13 cellular contexts compared by ENCODE assay signal in the genomic region with DNA sequence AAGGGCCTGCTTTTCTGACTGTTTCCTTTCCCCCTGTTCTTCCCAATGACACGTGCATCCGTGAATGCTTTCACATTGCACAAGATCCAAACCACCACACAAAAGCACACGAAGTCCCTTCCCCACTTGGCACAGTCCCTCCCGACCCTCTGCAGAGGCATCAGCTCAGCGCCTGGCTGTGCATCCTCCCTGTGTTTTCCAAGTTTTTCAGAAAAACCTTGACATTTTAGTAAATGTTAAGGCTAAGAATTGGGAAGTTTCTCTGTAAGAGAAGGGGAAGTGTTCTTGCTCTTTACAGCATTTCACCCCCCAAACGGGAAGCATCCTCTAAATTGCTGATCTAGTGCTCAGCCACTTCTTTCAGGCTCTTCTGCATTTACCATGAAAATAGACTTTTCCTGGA.
DNase-seq lines count a peak whose midpoint lies in the region; ATAC-seq and TF ChIP-seq lines count a peak whose summit lies in the region.
"Had no signal": no experiment of that assay in that cellular context is flagged by ENCODE, and none has a peak within 500 bp of the region (broad histone marks: within the 10 kb centered on the region; RNA-seq: fewer than 3 reads in every experiment).

No MANE protein-coding gene starts in this region.

- peaks cover 17% of the 10 kb centered on the region for H3K4me1 Mint-ChIP-seq in activated B cell treated with CpG ODN at 0.5 μM for 24 hours
- H3K4me1 Mint-ChIP-seq: brain had no signal

- no peak for TF ChIP-seq POLR2A in thyroid gland (IDR thresholded peaks at IDR 0.05)

- WGBS in thyroid gland, 2 donors, result 49 to 63% methylated on average over 6 of the region's 6 CpGs

- no peak overlapping the region for H3K27ac Mint-ChIP-seq in activated B cell treated with CpG ODN at 0.5 μM for 24 hours
- H3K27ac Mint-ChIP-seq: brain had no signal

- H3K9me3 Mint-ChIP-seq in activated B cell treated with CpG ODN at 0.5 μM for 24 hours, result peaks cover 3% of the 10 kb centered on the region

- H3K9me3 ChIP-seq in left ventricle myocardium inferior (replicated peaks) (peaks cover 5% of the 10 kb centered on the region), lower lobe of right lung (no peaks in the 10 kb centered on the region), upper lobe of right lung (no peaks in the 10 kb centered on the region), thyroid gland (no peaks in the 10 kb centered on the region)
- H3K9me3 ChIP-seq: transverse colon had no signal

- DNase-seq in Right ventricle myocardium inferior (ENCODE audit: missing footprints), result no peak
- DNase-seq in left ventricle myocardium inferior, result no peak
- DNase-seq in activated B cell treated with CpG ODN at 0.5 μM for 24 hours, result no peak
- no peak for DNase-seq in lower lobe of right lung
- peak; percentile 39 for DNase-seq in upper lobe of right lung
- DNase-seq in NCI-H2029 treated with DMSO at 0.1 percent for 48 hours (lab: John Stamatoyannopoulos, UW), result no peak
- DNase-seq in thyroid gland, result no peak
- DNase-seq: activated CD4-positive, alpha-beta T cell treated with anti-CD3 and anti-CD28 coated beads for 4 hours; DMS153; left colon; transverse colon had no signal

- POLR2A ChIA-PET in activated B cell treated with CpG ODN at 0.5 μM for 24 hours (lab: Charles Lee), result interaction anchor here (1.2 kb wide), 1 partner anchor 13 kb away, joined by 3 read pairs; no protein-coding TSS in a partner anchor

- H3K36me3 Mint-ChIP-seq in activated B cell treated with CpG ODN at 0.5 μM for 24 hours (ENCODE audit: low read depth), result no peaks in the 10 kb centered on the region
- H3K36me3 Mint-ChIP-seq: brain had no signal

- CTCF ChIA-PET in activated B cell treated with CpG ODN at 0.5 μM for 24 hours (lab: Charles Lee), result interaction anchor here (2.7 kb wide), 1 partner anchor 30 kb away, joined by 6 read pairs; no protein-coding TSS in a partner anchor

- H3K27me3 ChIP-seq in left ventricle myocardium inferior (ENCODE audit: low read depth), result peaks cover 22% of the 10 kb centered on the region
- no peaks in the 10 kb centered on the region for H3K27me3 ChIP-seq in lower lobe of right lung (ENCODE audit: low read depth)
- H3K27me3 ChIP-seq in upper lobe of right lung, result no peaks in the 10 kb centered on the region
- no peaks in the 10 kb centered on the region for H3K27me3 ChIP-seq in thyroid gland
- H3K27me3 ChIP-seq: transverse colon had no signal

- H3K36me3 ChIP-seq in left ventricle myocardium inferior (no peaks in the 10 kb centered on the region), lower lobe of right lung (no peaks in the 10 kb centered on the region), upper lobe of right lung (no peaks in the 10 kb centered on the region), thyroid gland (no peaks in the 10 kb centered on the region)
- H3K36me3 ChIP-seq: transverse colon had no signal

- no peaks in the 10 kb centered on the region for H3K27me3 Mint-ChIP-seq in activated B cell treated with CpG ODN at 0.5 μM for 24 hours

- H3K27ac ChIP-seq in left ventricle myocardium inferior (replicated peaks) (no peak overlapping the region), lower lobe of right lung (no peak overlapping the region), upper lobe of right lung (no peak overlapping the region), thyroid gland (no peak overlapping the region)

- TF ChIP-seq CTCF in left ventricle myocardium inferior (IDR thresholded peaks at IDR 0.05; ENCODE audit: borderline replicate concordance), result no peak
- no peak for TF ChIP-seq CTCF in activated B cell treated with CpG ODN at 0.5 μM for 24 hours (IDR thresholded peaks at IDR 0.05)
- TF ChIP-seq CTCF in lower lobe of right lung (IDR thresholded peaks at IDR 0.05), result no peak
- TF ChIP-seq CTCF in upper lobe of right lung (IDR thresholded peaks at IDR 0.05), result no peak
- TF ChIP-seq CTCF in thyroid gland (IDR thresholded peaks at IDR 0.05), result no peak

- H3K4me3 ChIP-seq in left ventricle myocardium inferior, result no peak overlapping the region
- H3K4me3 ChIP-seq in lower lobe of right lung, result no peak overlapping the region
- no peak overlapping the region for H3K4me3 ChIP-seq in upper lobe of right lung
- no peak overlapping the region for H3K4me3 ChIP-seq in thyroid gland (replicated peaks in 1 of 3)
- H3K4me3 ChIP-seq: transverse colon had no signal

- peak overlapping the region; percentile 11 for H3K4me3 Mint-ChIP-seq in activated B cell treated with CpG ODN at 0.5 μM for 24 hours
- H3K4me3 Mint-ChIP-seq: brain had no signal

- ATAC-seq in Right ventricle myocardium inferior (peak; percentile 56), activated B cell treated with CpG ODN at 0.5 μM for 24 hours (ENCODE audit: low read depth) (no peak), lower lobe of right lung (peak; percentile 33 to 48), upper lobe of right lung (peak; percentile 64), HG02884 (IDR thresholded peaks at IDR 0.05; ENCODE audit: unreplicated experiment) (no peak)
- ATAC-seq: left colon had no signal

- H3K4me1 ChIP-seq in left ventricle myocardium inferior, result no peaks in the 10 kb centered on the region
- H3K4me1 ChIP-seq in lower lobe of right lung, result peaks cover 4% of the 10 kb centered on the region
- no peaks in the 10 kb centered on the region for H3K4me1 ChIP-seq in upper lobe of right lung
- H3K4me1 ChIP-seq in thyroid gland, result no peaks in the 10 kb centered on the region

- intact Hi-C loops in Right ventricle myocardium inferior (cut with DNase I), result no loop called here
- intact Hi-C loops in left ventricle myocardium inferior (cut with micrococcal nuclease), result no loop called here
- intact Hi-C loops in activated B cell treated with CpG ODN at 0.5 μM for 24 hours (cut with micrococcal nuclease), result no loop called here
- intact Hi-C loops in lower lobe of right lung (cut with DNase I), result no loop called here
- intact Hi-C loops in upper lobe of right lung (cut with DNase I), result no loop called here
- intact Hi-C loops in thyroid gland (cut with DNase I), result no loop called here

Comparison
In these comparisons a context has a peak if more than half of its experiments do, and no peak if none do; other contexts are left out.
1. ATAC-seq: peak in Right ventricle myocardium inferior (single experiment), lower lobe of right lung (2 of 2) and upper lobe of right lung (single experiment); none in activated B cell treated with CpG ODN at 0.5 μM for 24 hours (single experiment) and HG02884 (single experiment).